ENCODE assay signal across 26 cellular contexts in the genomic region with DNA sequence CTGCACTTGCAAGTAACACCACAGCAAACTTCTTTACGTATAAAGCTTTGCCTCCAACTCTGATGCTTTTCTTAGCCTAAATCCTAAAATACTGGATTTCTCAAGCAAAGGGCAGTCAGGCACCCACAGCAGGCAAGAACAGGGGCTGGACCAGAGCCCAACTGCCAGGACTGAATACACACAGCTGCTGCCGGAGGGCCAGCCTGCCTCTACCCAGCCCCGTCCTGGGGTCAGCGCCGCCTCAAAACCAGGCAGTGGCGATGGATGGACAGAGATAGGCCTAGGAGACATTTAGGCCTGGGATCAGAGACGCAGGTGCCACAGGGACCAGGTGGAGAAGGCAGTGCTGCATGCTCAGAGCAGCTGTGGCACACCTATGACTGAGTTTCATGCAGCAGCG.
"Had no signal": no experiment of that assay in that cellular context is flagged by ENCODE, and none has a peak within 500 bp of the region (broad histone marks: within the 10 kb centered on the region; RNA-seq: fewer than 3 reads in every experiment).

No MANE protein-coding gene starts in this region.

- H3K4me1 Mint-ChIP-seq: activated CD4-positive, alpha-beta memory T cell treated with anti-CD3 and anti-CD28 coated beads, Interleukin-2, amount 10 ng/mL, durations not matched to agents 7 days and 5 days; activated CD4-positive, alpha-beta T cell treated with anti-CD3 and anti-CD28 coated beads, Interleukin-2, amount 10 ng/mL, durations not matched to agents 24 days and 14 days; activated naive CD8-positive, alpha-beta T cell treated with anti-CD3 and anti-CD28 coated beads, Interleukin-2, amount 10 ng/mL, durations not matched to agents 7 days and 5 days; natural killer cell had no signal

- H3K9me3 Mint-ChIP-seq: activated CD4-positive, alpha-beta memory T cell treated with anti-CD3 and anti-CD28 coated beads, Interleukin-2, amount 10 ng/mL, durations not matched to agents 7 days and 5 days; activated CD4-positive, alpha-beta T cell treated with anti-CD3 and anti-CD28 coated beads, Interleukin-2, amount 10 ng/mL, durations not matched to agents 24 days and 14 days; activated naive CD4-positive, alpha-beta T cell treated with anti-CD3 and anti-CD28 coated beads for 36 hours; activated naive CD8-positive, alpha-beta T cell treated with anti-CD3 and anti-CD28 coated beads, Interleukin-2, amount 10 ng/mL, durations not matched to agents 7 days and 5 days; activated T-cell treated with anti-CD3 and anti-CD28 coated beads, Interleukin-2, amount 50 U/mL, for 72 hours; natural killer cell; stimulated activated naive CD8-positive, alpha-beta T cell treated with anti-CD3 and anti-CD28 coated beads, Interleukin-15, Interleukin-2, amounts not matched to agents 100 ng/mL and 50 ng/mL, for 24 hours; T-helper 2 cell treated with Interferon-gamma antibody and Interleukin-4, amounts not matched to agents 5 μg/mL and 100 μg/mL, for 36 hours had no signal

- H3K9me3 ChIP-seq: heart right ventricle, neutrophil, pancreas, psoas muscle, right atrium auricular region, tibial artery had no signal

- H3K27me3 ChIP-seq: pancreas, right atrium auricular region, tibial artery had no signal

- H3K36me3 ChIP-seq: cardiac muscle cell, heart right ventricle, neutrophil, pancreas, right atrium auricular region, tibial artery had no signal

- H3K27ac Mint-ChIP-seq: activated CD4-positive, alpha-beta memory T cell treated with anti-CD3 and anti-CD28 coated beads, Interleukin-2, amount 10 ng/mL, durations not matched to agents 7 days and 5 days; activated CD4-positive, alpha-beta T cell treated with anti-CD3 and anti-CD28 coated beads, Interleukin-2, amount 10 ng/mL, durations not matched to agents 24 days and 14 days; activated naive CD4-positive, alpha-beta T cell treated with anti-CD3 and anti-CD28 coated beads for 36 hours; activated naive CD8-positive, alpha-beta T cell treated with anti-CD3 and anti-CD28 coated beads, Interleukin-2, amount 10 ng/mL, durations not matched to agents 7 days and 5 days; activated T-cell treated with anti-CD3 and anti-CD28 coated beads, Interleukin-2, amount 50 U/mL, for 72 hours; natural killer cell; stimulated activated naive CD8-positive, alpha-beta T cell treated with anti-CD3 and anti-CD28 coated beads, Interleukin-15, Interleukin-2, amounts not matched to agents 100 ng/mL and 50 ng/mL, for 24 hours; T-helper 2 cell treated with Interferon-gamma antibody and Interleukin-4, amounts not matched to agents 5 μg/mL and 100 μg/mL, for 36 hours had no signal

- H3K4me1 ChIP-seq: pancreas, psoas muscle, right atrium auricular region had no signal

- H3K4me3 Mint-ChIP-seq: activated CD4-positive, alpha-beta memory T cell treated with anti-CD3 and anti-CD28 coated beads, Interleukin-2, amount 10 ng/mL, durations not matched to agents 7 days and 5 days; activated CD4-positive, alpha-beta T cell treated with anti-CD3 and anti-CD28 coated beads, Interleukin-2, amount 10 ng/mL, durations not matched to agents 24 days and 14 days; activated naive CD4-positive, alpha-beta T cell treated with anti-CD3 and anti-CD28 coated beads for 36 hours; activated naive CD8-positive, alpha-beta T cell treated with anti-CD3 and anti-CD28 coated beads, Interleukin-2, amount 10 ng/mL, durations not matched to agents 7 days and 5 days; activated T-cell treated with anti-CD3 and anti-CD28 coated beads, Interleukin-2, amount 50 U/mL, for 72 hours; natural killer cell; stimulated activated naive CD8-positive, alpha-beta T cell treated with anti-CD3 and anti-CD28 coated beads, Interleukin-15, Interleukin-2, amounts not matched to agents 100 ng/mL and 50 ng/mL, for 24 hours; T-helper 2 cell treated with Interferon-gamma antibody and Interleukin-4, amounts not matched to agents 5 μg/mL and 100 μg/mL, for 36 hours had no signal

- H3K36me3 Mint-ChIP-seq: activated naive CD8-positive, alpha-beta T cell treated with anti-CD3 and anti-CD28 coated beads, Interleukin-2, amount 10 ng/mL, durations not matched to agents 7 days and 5 days; natural killer cell had no signal

- H3K4me3 ChIP-seq: cardiac muscle cell, heart right ventricle, lung, pancreas, psoas muscle, right atrium auricular region, skin epidermis, tibial artery had no signal

- DNase-seq: activated CD4-positive, alpha-beta memory T cell treated with anti-CD3 and anti-CD28 coated beads, Interleukin-2, amount 10 ng/mL, durations not matched to agents 7 days and 5 days; activated CD4-positive, alpha-beta T cell treated with anti-CD3 and anti-CD28 coated beads, Interleukin-2, amount 10 ng/mL, durations not matched to agents 24 days and 14 days; activated effector memory CD4-positive, alpha-beta T cell treated with Interleukin-2 at 50 U/mL for 16 hours; activated naive CD4-positive, alpha-beta T cell treated with anti-CD3 and anti-CD28 coated beads for 36 hours; activated naive CD8-positive, alpha-beta T cell treated with anti-CD3 and anti-CD28 coated beads, Interleukin-2, amount 10 ng/mL, durations not matched to agents 7 days and 5 days; activated T-cell treated with anti-CD3 and anti-CD28 coated beads, Interleukin-2, amount 50 U/mL, for 72 hours; amygdala; dermis blood vessel endothelial cell; effector CD8-positive, alpha-beta T cell; erythroblast; foreskin fibroblast; heart right ventricle; natural killer cell; pancreas; psoas muscle; stimulated activated CD4-positive, alpha-beta T cell treated with anti-CD3 and anti-CD28 coated beads, Interleukin-1b, Interleukin-23, amount 100 ng/mL, for 48 hours; tibial artery had no signal

- H3K27ac ChIP-seq: cardiac muscle cell, heart right ventricle, neutrophil, pancreas, psoas muscle, right atrium auricular region, skin epidermis, tibial artery, VCaP had no signal

- FAIRE-seq: keratinocyte, pancreas had no signal
